ENCODE assay signal across 1 cellular context in genomic region chr15:34583399-34584320, GRCh38.
TF ChIP-seq lines count a peak whose summit lies in the region.

Gene GOLGA8B, minus strand, starts transcription at chr15:34583651. Its CDS starts 47,739 bp downstream, at chr15:34535912.

TF ChIP-seq in WTC11, 78 proteins besides CTCF, POLR2A, EP300 and RAD21 (continued from another document):
- TF ChIP-seq ZNF532 (CRISPR knock-in tag; IDR thresholded peaks at IDR 0.05; ENCODE audit: borderline replicate concordance) (no peak), OVOL2 (CRISPR knock-in tag; IDR thresholded peaks at IDR 0.05; ENCODE audit: borderline replicate concordance) (no peak), ZNF138 (CRISPR knock-in tag; conservative IDR thresholded peaks at IDR 0.05) (no peak), NFATC4 (CRISPR knock-in tag; IDR thresholded peaks at IDR 0.05) (no peak), ZBTB21 (CRISPR knock-in tag; IDR thresholded peaks at IDR 0.05; ENCODE audit: borderline replicate concordance) (no peak), FOXJ3 (CRISPR knock-in tag; IDR thresholded peaks at IDR 0.05; ENCODE audit: borderline replicate concordance) (no peak), FOXP1 (CRISPR knock-in tag; IDR thresholded peaks at IDR 0.05; ENCODE audit: borderline replicate concordance) (no peak), ZNF425 (CRISPR knock-in tag; conservative IDR thresholded peaks at IDR 0.05) (no peak), FOXP4 (CRISPR knock-in tag; IDR thresholded peaks at IDR 0.05) (peak; percentile 66; the same call in 1 of the 2 replicates), ARID4B (CRISPR knock-in tag; IDR thresholded peaks at IDR 0.05; ENCODE audit: borderline replicate concordance) (peak; percentile 56; the same call in 1 of the 2 replicates), IRF2 (CRISPR knock-in tag; IDR thresholded peaks at IDR 0.05; ENCODE audit: borderline replicate concordance, low read depth) (no peak), ZNF263 (CRISPR knock-in tag; IDR thresholded peaks at IDR 0.05; ENCODE audit: low read depth) (no peak), MLX (CRISPR knock-in tag; IDR thresholded peaks at IDR 0.05) (no peak), GABPB1 (CRISPR knock-in tag; IDR thresholded peaks at IDR 0.05) (0 out of 2 replicates have a peak, but pooled peaks have one; percentile 11), MAX (CRISPR knock-in tag; IDR thresholded peaks at IDR 0.05) (peak; percentile 65; the same call in 1 of the 2 replicates), ZSCAN18 (CRISPR knock-in tag; IDR thresholded peaks at IDR 0.05) (no peak), FOXK1 (CRISPR knock-in tag; IDR thresholded peaks at IDR 0.05) (peak; percentile 61), KAT7 (CRISPR knock-in tag; IDR thresholded peaks at IDR 0.05; ENCODE audit: borderline replicate concordance) (peak; percentile 62; the same call in 1 of the 2 replicates), ZMAT4 (CRISPR knock-in tag; IDR thresholded peaks at IDR 0.05) (no peak), NR3C1 (CRISPR knock-in tag; conservative IDR thresholded peaks at IDR 0.05; ENCODE audit: low read depth) (no peak), PRRX2 (CRISPR knock-in tag; IDR thresholded peaks at IDR 0.05) (no peak), E2F4 (CRISPR knock-in tag; IDR thresholded peaks at IDR 0.05; ENCODE audit: borderline replicate concordance, low read depth) (no peak), ETV6 (CRISPR knock-in tag; IDR thresholded peaks at IDR 0.05) (peak; percentile 56), TCF7 (CRISPR knock-in tag; IDR thresholded peaks at IDR 0.05; ENCODE audit: low read depth) (no peak)
